11 cellular contexts compared by ENCODE assay signal in the genomic region with DNA sequence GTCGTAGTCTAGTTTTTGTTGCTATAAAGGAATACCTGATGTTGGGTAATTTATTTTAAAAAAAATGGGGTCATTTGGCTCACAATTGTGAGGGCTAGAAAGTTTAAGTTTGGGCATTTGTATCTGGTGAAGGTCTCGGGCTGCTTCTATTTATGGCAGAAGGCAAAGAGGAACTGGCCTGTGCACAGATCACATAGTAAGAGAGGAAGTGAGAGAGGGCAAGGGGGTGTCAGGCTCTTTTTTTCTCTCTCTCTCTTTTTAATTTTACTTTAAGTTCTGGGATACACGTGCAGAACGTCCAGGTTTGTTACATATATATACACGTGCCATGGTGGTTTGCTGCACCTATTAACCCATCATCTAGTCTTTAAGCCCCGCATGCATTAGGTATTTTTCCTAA.
DNase-seq lines count a peak whose midpoint lies in the region; ATAC-seq lines count a peak whose summit lies in the region.
"Had no signal": no experiment of that assay in that cellular context is flagged by ENCODE, and none has a peak within 500 bp of the region (broad histone marks: within the 10 kb centered on the region; RNA-seq: fewer than 3 reads in every experiment).

No MANE protein-coding gene starts in this region.

- H3K4me2 ChIP-seq in mesendoderm (ENCODE audit: low read length) = no peak overlapping the region

- no peak overlapping the region for H2AK5ac ChIP-seq in mesendoderm (ENCODE audit: low read length)

- no peak overlapping the region for H2BK5ac ChIP-seq in mesendoderm (ENCODE audit: low read length)

- H4K8ac ChIP-seq in mesendoderm (ENCODE audit: low read depth, low read length) = no peak overlapping the region

- H2BK15ac ChIP-seq in mesendoderm (replicated peaks; ENCODE audit: low read depth) = no peak overlapping the region

- no peaks in the 10 kb centered on the region for H3K27me3 Mint-ChIP-seq in naive B cell

- H3K36me3 ChIP-seq in mesendoderm (ENCODE audit: control insufficient read depth, insufficient read depth, low read length) = no peaks in the 10 kb centered on the region
- H3K36me3 ChIP-seq: lower lobe of right lung had no signal

- H3K4me1 ChIP-seq in mesendoderm (ENCODE audit: control insufficient read depth, low read depth, low read length) = no peaks in the 10 kb centered on the region
- H3K4me1 ChIP-seq: lower lobe of right lung had no signal

- no peak overlapping the region for H3K23ac ChIP-seq in mesendoderm (ENCODE audit: low read length)

- H3K27me3 ChIP-seq in mesendoderm (ENCODE audit: insufficient read depth, low read length, poor library complexity) = no peaks in the 10 kb centered on the region

- WGBS in mesendoderm (ENCODE audit: extremely low coverage, insufficient coverage, low lambda C conversion rate) = no CpG with 5 or more reads among the region's 6 CpGs

- no peak overlapping the region for H3K4ac ChIP-seq in mesendoderm (ENCODE audit: low read depth, low read length)

- no peaks in the 10 kb centered on the region for H3K79me1 ChIP-seq in mesendoderm (ENCODE audit: low read length)

- H3K27ac ChIP-seq in mesendoderm (ENCODE audit: low read depth, low read length) = no peak overlapping the region
- H3K27ac ChIP-seq: lower lobe of right lung had no signal

- H3K27ac Mint-ChIP-seq in naive B cell = peak overlapping the region in 5 of 6 donors; percentile 49 to 94 (median 93)
- H3K27ac Mint-ChIP-seq: WTC11 had no signal

- H3K36me3 Mint-ChIP-seq in naive B cell = peaks cover 0 to 7% of the 10 kb centered on the region in 2 donors

- no peak overlapping the region for H3K4me3 ChIP-seq in mesendoderm (ENCODE audit: low read length)
- H3K4me3 ChIP-seq: lower lobe of right lung had no signal

- H3K18ac ChIP-seq in mesendoderm (ENCODE audit: low read length) = no peak overlapping the region

- peak; percentile 62 for DNase-seq in KG1 (lab: John Stamatoyannopoulos, UW)
- peak; percentile 71 for DNase-seq in naive B cell
- no peak for DNase-seq in SHP77 (lab: John Stamatoyannopoulos, UW)
- no peak for DNase-seq in A172 (ENCODE audit: low spot score)
- DNase-seq in mesendoderm = no peak
- DNase-seq in amniotic stem cell (lab: John Stamatoyannopoulos, UW) = no peak
- DNase-seq: lower lobe of right lung, NCI-H510A had no signal

- H3K4me1 Mint-ChIP-seq in naive B cell = peaks cover 51 to 65% (median 62%) of the 10 kb centered on the region in 3 donors
- H3K4me1 Mint-ChIP-seq: WTC11 had no signal

- no peaks in the 10 kb centered on the region for H3K79me2 ChIP-seq in mesendoderm (ENCODE audit: control insufficient read depth, insufficient read depth, low read length)

- H2BK120ac ChIP-seq in mesendoderm (ENCODE audit: low read depth, low read length) = no peak overlapping the region

- ATAC-seq in GM18870 (IDR thresholded peaks at IDR 0.05; ENCODE audit: unreplicated experiment) = peak; percentile 73
- peak; percentile 66 for ATAC-seq in HG02623 (IDR thresholded peaks at IDR 0.05; ENCODE audit: unreplicated experiment)
- peak; percentile 100 for ATAC-seq in naive B cell (ENCODE audit: low read depth in 2 of 2)
- ATAC-seq: WTC11 had no signal

- H4K5ac ChIP-seq in mesendoderm (ENCODE audit: low read length) = no peak overlapping the region

- H3K4me3 Mint-ChIP-seq in naive B cell = peak overlapping the region; percentile 60 to 88 (median 72)
- H3K4me3 Mint-ChIP-seq: WTC11 had no signal

- no peak overlapping the region for H3K9ac ChIP-seq in mesendoderm (ENCODE audit: low read length)

- no peak overlapping the region for H3K56ac ChIP-seq in mesendoderm (ENCODE audit: low read length)

- H3K9me3 Mint-ChIP-seq in naive B cell = peaks cover 0 to 13% (median 3%) of the 10 kb centered on the region in 7 donors

Comparison
In these comparisons a context has a peak if more than half of its experiments do, and no peak if none do; other contexts are left out.
1. DNase-seq: peak in KG1 (single experiment) and naive B cell (single experiment); none in SHP77 (0 of 2), A172 (single experiment), mesendoderm (single experiment) and amniotic stem cell (single experiment).
2. Peak in every context shown above with its lines, with median percentiles within 50 percentile points of each other: ATAC-seq.